ENCODE assay signal across 22 cellular contexts in genomic region chr7:101563198-101563901, GRCh38.
A peak's percentile ranks its signal among the peaks of the same experiment; 100 is the strongest.
DNase-seq lines count a peak whose midpoint lies in the region; ATAC-seq, FAIRE-seq and TF ChIP-seq lines count a peak whose summit lies in the region.
"Had no signal": no experiment of that assay in that cellular context is flagged by ENCODE, and none has a peak within 500 bp of the region (broad histone marks: within the 10 kb centered on the region; RNA-seq: fewer than 3 reads in every experiment).

No MANE protein-coding gene starts in this region.

- no peak for FAIRE-seq in kidney (lab: Jason Lieb, UNC)
- FAIRE-seq: D721Med, G401.6, GM12892, H54 had no signal

- TF ChIP-seq CTCF in GM13976 (IDR thresholded peaks at IDR 0.05; ENCODE audit: borderline replicate concordance, control extremely low read depth, extremely low read depth, insufficient read depth, missing control alignments) (no peak), Panc1 (IDR thresholded peaks at IDR 0.05) (no peak), kidney (IDR thresholded peaks at IDR 0.05; ENCODE audit: borderline replicate concordance, extremely low read depth, insufficient read depth) (no peak)

- no TSS peak for BruUV-seq in Panc1 (replicated peaks; lab: Mats Ljungman, UMichigan)

- no peaks in the 10 kb centered on the region for H3K9me3 ChIP-seq in Panc1 (ENCODE audit: control insufficient read depth, insufficient read depth, low read depth, low read length)
- H3K9me3 ChIP-seq in kidney (ENCODE audit: control insufficient read depth in 1 of 2, low read length in 2 of 2) = peaks cover 0 to 5% of the 10 kb centered on the region in 2 donors
- H3K9me3 ChIP-seq: BE2C, SK-N-SH had no signal

- POLR2A ChIA-PET in Panc1 (lab: Charles Lee) = no interaction called here

- in situ Hi-C loops in GM13976 (cut with MboI; ENCODE audit: low sequenced_read_pairs, unreplicated experiment) (no loop called here), Panc1 (cut with HindIII; ENCODE audit: low pct_unique_long_range_greater_than_20kb, low sequenced_read_pairs) (no loop called here)

- no peaks in the 10 kb centered on the region for H3K4me1 Mint-ChIP-seq in activated T-cell treated with anti-CD3 and anti-CD28 coated beads, Interleukin-2, amount 50 U/mL, for 4 hours (ENCODE audit: low read depth)

- no peaks in the 10 kb centered on the region for H3K36me3 Mint-ChIP-seq in activated T-cell treated with anti-CD3 and anti-CD28 coated beads, Interleukin-2, amount 50 U/mL, for 4 hours (ENCODE audit: insufficient read depth)
- H3K36me3 Mint-ChIP-seq: CD4-positive, alpha-beta memory T cell had no signal

- peaks cover 8% of the 10 kb centered on the region for H3K27me3 Mint-ChIP-seq in activated T-cell treated with anti-CD3 and anti-CD28 coated beads, Interleukin-2, amount 50 U/mL, for 4 hours (ENCODE audit: low read depth)

- H3K9me3 Mint-ChIP-seq in activated T-cell treated with anti-CD3 and anti-CD28 coated beads, Interleukin-2, amount 50 U/mL, for 4 hours = no peaks in the 10 kb centered on the region

- H3K4me1 ChIP-seq in Panc1 (ENCODE audit: control insufficient read depth, insufficient read depth, low read length) = 0 out of 2 replicates have a peak, but pooled peaks cover 3% of the 10 kb centered on the region
- peaks cover 0 to 2% of the 10 kb centered on the region in 2 donors for H3K4me1 ChIP-seq in kidney (ENCODE audit: control insufficient read depth in 1 of 2, insufficient read depth in 1 of 2, low read depth in 1 of 2, low read length in 2 of 2)
- H3K4me1 ChIP-seq: BE2C had no signal

- DNase-seq in GM13976 (ENCODE audit: low spot score) (peak; percentile 16), Panc1 (ENCODE audit: low read depth, low spot score) (no peak), kidney (peak; percentile 61), activated gamma-delta T cell treated with Interleukin-2 at 50 U/mL for 16 hours (no peak), T-helper 1 cell (no peak), cerebellar nuclear complex (lab: John Stamatoyannopoulos, UW) (no peak)
- peak; percentile 12 for DNase-seq in stimulated activated CD8-positive, alpha-beta memory T cell treated with anti-CD3 and anti-CD28 coated beads, Interleukin-4, amount 100 ng/mL, for 48 hours
- no peak for DNase-seq in activated T-cell treated with anti-CD3 and anti-CD28 coated beads, Interleukin-2, amount 50 U/mL, for 4 hours
- DNase-seq: ACHN; BE2C; CD4-positive, alpha-beta memory T cell; DMS79 treated with DMSO at 0.1 percent for 48 hours; KBM-7; NCI-H1092 treated with DMSO at 0.1 percent for 48 hours; NCI-H1694 treated with DMSO at 0.1 percent for 48 hours; PC-9; Right ventricle myocardium superior; SK-N-SH had no signal

- no peak overlapping the region for H3K4me3 Mint-ChIP-seq in activated T-cell treated with anti-CD3 and anti-CD28 coated beads, Interleukin-2, amount 50 U/mL, for 4 hours

- CTCF ChIA-PET in Panc1 (lab: Charles Lee) = interaction anchor here (0.6 to 0.7 kb wide), 2 partner anchors 39 to 64 kb away, joined by 3 read pairs; no protein-coding TSS in a partner anchor

- no peak overlapping the region for H3K27ac ChIP-seq in Panc1 (ENCODE audit: low read length)
- H3K27ac ChIP-seq in kidney (ENCODE audit: low read depth in 2 of 2, low read length in 2 of 2) = no peak overlapping the region
- H3K27ac ChIP-seq: PC-9 had no signal

- H3K4me3 ChIP-seq in Panc1 (ENCODE audit: low read depth in 2 of 2, low read length in 2 of 2) (no peak overlapping the region), kidney (ENCODE audit: low read length in 2 of 2) (no peak overlapping the region)
- H3K4me3 ChIP-seq: PC-9 had no signal

- ATAC-seq in Panc1 = peak; percentile 11; the same call in 1 of the 2 replicates
- ATAC-seq in activated T-cell treated with anti-CD3 and anti-CD28 coated beads, Interleukin-2, amount 50 U/mL, for 4 hours = no peak

- no peak overlapping the region for H3K9ac ChIP-seq in kidney (ENCODE audit: low read length in 2 of 2)
- H3K9ac ChIP-seq: SK-N-SH had no signal

- 0 out of 2 replicates have a peak, but pooled peaks cover under 1% of the 10 kb centered on the region for H3K27me3 ChIP-seq in Panc1 (ENCODE audit: control insufficient read depth, insufficient read depth, low read length)

- H3K36me3 ChIP-seq in Panc1 (ENCODE audit: control insufficient read depth, insufficient read depth, low read length) (no peaks in the 10 kb centered on the region), kidney (ENCODE audit: control insufficient read depth in 1 of 2, insufficient read depth in 2 of 2, low read length in 2 of 2) (no peaks in the 10 kb centered on the region)
- H3K36me3 ChIP-seq: BE2C had no signal

- intact Hi-C loops in Panc1 (cut with micrococcal nuclease; ENCODE audit: unreplicated experiment) (no loop called here), kidney (cut with DNase I) (no loop called here)

Comparison
In these comparisons a context has a peak if more than half of its experiments do, and no peak if none do; other contexts are left out.
1. DNase-seq: peak in GM13976 (single experiment), kidney (single experiment) and stimulated activated CD8-positive, alpha-beta memory T cell treated with anti-CD3 and anti-CD28 coated beads, Interleukin-4, amount 100 ng/mL, for 48 hours (single experiment); none in Panc1 (single experiment), activated gamma-delta T cell treated with Interleukin-2 at 50 U/mL for 16 hours (single experiment), T-helper 1 cell (0 of 5), cerebellar nuclear complex (0 of 2) and activated T-cell treated with anti-CD3 and anti-CD28 coated beads, Interleukin-2, amount 50 U/mL, for 4 hours (single experiment).